In genomic region chr2:158457092-158457825, GRCh38 we compare ENCODE assay signal across 8 cellular contexts.
DNase-seq lines count a peak whose midpoint lies in the region; ATAC-seq lines count a peak whose summit lies in the region.

No MANE protein-coding gene starts in this region.

- no peaks in the 10 kb centered on the region for H3K9me3 Mint-ChIP-seq in T-helper 1 cell treated with Interleukin-12 subunit alpha and Interleukin-12 subunit beta and Interleukin-4 antibody, amounts not matched to agents 30 μg/mL and 1 μg/mL, for 36 hours

- peaks cover 15% of the 10 kb centered on the region for H3K4me1 ChIP-seq in ES-I3 (ENCODE audit: insufficient read depth, low read length)

- peak overlapping the region; percentile 81 for H3K27ac Mint-ChIP-seq in T-helper 1 cell treated with Interleukin-12 subunit alpha and Interleukin-12 subunit beta and Interleukin-4 antibody, amounts not matched to agents 30 μg/mL and 1 μg/mL, for 36 hours

- H3K36me3 ChIP-seq in ES-I3 (ENCODE audit: insufficient read depth, low read length), result no peaks in the 10 kb centered on the region

- no peaks in the 10 kb centered on the region for H3K9me3 ChIP-seq in ES-I3 (ENCODE audit: control insufficient read depth, insufficient read depth, low read length)

- H3K27me3 Mint-ChIP-seq in T-helper 1 cell treated with Interleukin-12 subunit alpha and Interleukin-12 subunit beta and Interleukin-4 antibody, amounts not matched to agents 30 μg/mL and 1 μg/mL, for 36 hours (ENCODE audit: low read depth), result peaks cover 29% of the 10 kb centered on the region

- peak overlapping the region; percentile 93 for H3K27ac ChIP-seq in angular gyrus (ENCODE audit: low read depth, low read length)

- peak; percentile 23 for ATAC-seq in GM21825 (IDR thresholded peaks at IDR 0.05; ENCODE audit: unreplicated experiment)

- peak; percentile 63 for DNase-seq in KG1 (lab: John Stamatoyannopoulos, UW)
- DNase-seq in hippocampal formation (lab: John Stamatoyannopoulos, UW), result peak; percentile 74 to 75
- peak; percentile 94 for DNase-seq in retina
- DNase-seq in NCI-H187 treated with DMSO at 0.1 percent for 48 hours (lab: John Stamatoyannopoulos, UW), result no peak

- peak overlapping the region; percentile 95 for H3K4me3 Mint-ChIP-seq in T-helper 1 cell treated with Interleukin-12 subunit alpha and Interleukin-12 subunit beta and Interleukin-4 antibody, amounts not matched to agents 30 μg/mL and 1 μg/mL, for 36 hours

- peaks cover 8% of the 10 kb centered on the region for H3K36me3 Mint-ChIP-seq in T-helper 1 cell treated with Interleukin-12 subunit alpha and Interleukin-12 subunit beta and Interleukin-4 antibody, amounts not matched to agents 30 μg/mL and 1 μg/mL, for 36 hours (ENCODE audit: low read depth)

- peaks cover 20% of the 10 kb centered on the region for H3K4me1 Mint-ChIP-seq in T-helper 1 cell treated with Interleukin-12 subunit alpha and Interleukin-12 subunit beta and Interleukin-4 antibody, amounts not matched to agents 30 μg/mL and 1 μg/mL, for 36 hours (ENCODE audit: low read depth)

- peak overlapping the region; percentile 93 for H3K9ac ChIP-seq in ES-I3 (ENCODE audit: low read depth, low read length)
